1 cellular context compared by ENCODE assay signal in genomic region chr2:27703638-27704341, GRCh38.
TF ChIP-seq lines count a peak whose summit lies in the region.

No MANE protein-coding gene starts in this region.

TF ChIP-seq in HepG2, 621 proteins besides CTCF, POLR2A, EP300 and RAD21 (continues in another document):
- TF ChIP-seq ZBTB39 (CRISPR knock-in tag; IDR thresholded peaks at IDR 0.05) (0 out of 2 replicates have a peak, but pooled peaks have one; percentile 12), PRDM10 (CRISPR knock-in tag; IDR thresholded peaks at IDR 0.05; ENCODE audit: low read depth) (no peak), DRAP1 (CRISPR knock-in tag; IDR thresholded peaks at IDR 0.05) (no peak), ZNF563 (CRISPR knock-in tag; IDR thresholded peaks at IDR 0.05) (no peak), ZBTB46 (CRISPR knock-in tag; IDR thresholded peaks at IDR 0.05; ENCODE audit: borderline replicate concordance) (no peak), ZNF142 (CRISPR knock-in tag; IDR thresholded peaks at IDR 0.05) (0 out of 2 replicates have a peak, but pooled peaks have one; percentile 39), ZBTB40 (IDR thresholded peaks at IDR 0.05) (no peak), ZBTB40 (CRISPR knock-in tag; IDR thresholded peaks at IDR 0.05) (no peak), ZNF407 (CRISPR knock-in tag; IDR thresholded peaks at IDR 0.05; ENCODE audit: not compliant biosample characterization) (no peak), ZNF205 (CRISPR knock-in tag; IDR thresholded peaks at IDR 0.05) (no peak), MXI1 (IDR thresholded peaks at IDR 0.05; ENCODE audit: borderline replicate concordance, low read depth, low read length) (peak; percentile 54; the same call in 1 of the 3 replicates)
